1 cellular context compared by ENCODE assay signal in the genomic region with DNA sequence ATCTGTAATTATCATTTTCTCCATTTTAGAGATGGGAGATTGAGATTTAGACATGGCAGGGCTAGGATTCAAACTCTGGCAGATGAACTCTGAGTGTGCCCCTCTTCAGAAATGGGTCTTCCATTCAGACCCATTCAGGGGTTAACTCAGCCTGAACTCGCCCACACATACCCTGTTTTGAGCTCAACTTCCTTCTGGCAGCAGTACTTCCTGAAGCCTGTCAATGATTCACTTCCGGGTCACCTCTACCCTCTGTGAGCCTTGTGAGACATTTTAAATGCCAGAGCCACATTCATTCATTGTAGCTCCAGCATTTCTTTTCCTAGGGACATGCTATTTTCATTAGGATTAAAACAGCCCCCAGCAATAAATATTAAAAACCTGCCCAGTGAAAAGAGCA.
TF ChIP-seq lines count a peak whose summit lies in the region.

No MANE protein-coding gene starts in this region.

TF ChIP-seq in IMR-90, 13 proteins besides CTCF, POLR2A, EP300 and RAD21:
- TF ChIP-seq MAFK (IDR thresholded peaks at IDR 0.05; ENCODE audit: low read depth, low read length) (no peak), CEBPB (IDR thresholded peaks at IDR 0.05; ENCODE audit: low read depth, low read length) (no peak), RFX5 (IDR thresholded peaks at IDR 0.05; ENCODE audit: low read depth, low read length) (no peak), FOS (IDR thresholded peaks at IDR 0.05; ENCODE audit: low read depth, low read length) (no peak), RCOR1 (IDR thresholded peaks at IDR 0.05; ENCODE audit: insufficient replicate concordance, low read length) (no peak)
- TF ChIP-seq, protein P1, sequence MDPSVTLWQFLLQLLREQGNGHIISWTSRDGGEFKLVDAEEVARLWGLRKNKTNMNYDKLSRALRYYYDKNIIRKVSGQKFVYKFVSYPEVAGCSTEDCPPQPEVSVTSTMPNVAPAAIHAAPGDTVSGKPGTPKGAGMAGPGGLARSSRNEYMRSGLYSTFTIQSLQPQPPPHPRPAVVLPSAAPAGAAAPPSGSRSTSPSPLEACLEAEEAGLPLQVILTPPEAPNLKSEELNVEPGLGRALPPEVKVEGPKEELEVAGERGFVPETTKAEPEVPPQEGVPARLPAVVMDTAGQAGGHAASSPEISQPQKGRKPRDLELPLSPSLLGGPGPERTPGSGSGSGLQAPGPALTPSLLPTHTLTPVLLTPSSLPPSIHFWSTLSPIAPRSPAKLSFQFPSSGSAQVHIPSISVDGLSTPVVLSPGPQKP (IDR thresholded peaks at IDR 0.05; ENCODE audit: borderline replicate concordance, low read depth, low read length): no peak
